ENCODE assay signal across 2 cellular contexts in the genomic region with DNA sequence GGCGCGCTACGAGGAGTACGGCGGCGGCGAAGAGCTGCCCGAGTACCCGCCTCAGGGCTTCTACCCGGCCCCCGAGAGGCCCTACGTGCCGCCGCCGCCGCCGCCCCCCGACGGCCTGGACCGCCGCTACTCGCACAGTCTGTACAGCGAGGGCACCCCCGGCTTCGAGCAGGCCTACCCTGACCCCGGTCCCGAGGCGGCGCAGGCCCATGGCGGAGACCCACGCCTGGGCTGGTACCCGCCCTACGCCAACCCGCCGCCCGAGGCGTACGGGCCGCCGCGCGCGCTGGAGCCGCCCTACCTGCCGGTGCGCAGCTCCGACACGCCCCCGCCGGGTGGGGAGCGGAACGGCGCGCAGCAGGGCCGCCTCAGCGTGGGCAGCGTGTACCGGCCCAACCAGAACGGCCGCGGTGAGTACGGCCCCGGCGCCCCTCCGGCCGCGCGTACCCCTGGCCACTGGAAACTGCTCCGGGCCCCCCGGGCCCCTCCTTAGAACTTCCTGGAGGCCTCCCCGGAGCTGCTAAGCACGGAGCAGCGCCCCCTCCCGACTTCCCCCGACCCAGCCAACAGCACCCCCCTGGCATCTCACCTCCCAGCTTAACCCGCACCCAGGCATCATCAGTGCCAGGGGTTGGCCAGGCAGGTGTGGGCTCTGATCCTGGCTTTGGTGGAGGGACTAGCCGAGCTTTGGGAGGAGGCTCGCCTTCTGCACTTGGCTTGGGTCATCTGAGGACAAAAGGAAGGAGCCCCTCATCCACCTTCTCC.
TF ChIP-seq lines count a peak whose summit lies in the region.

No MANE protein-coding gene starts in this region.

TF ChIP-seq in HEK293, 187 proteins besides CTCF, POLR2A, EP300 and RAD21 (continued from another document and continues in another):
- TF ChIP-seq ZNF777 (tag by site-specific recombination; IDR thresholded peaks at IDR 0.05; ENCODE audit: borderline replicate concordance) (peak; percentile 47; the same call in 1 of the 2 replicates), ZNF112 (tag by site-specific recombination; IDR thresholded peaks at IDR 0.05) (no peak), ZNF585B (tag by site-specific recombination; IDR thresholded peaks at IDR 0.05) (no peak; the same call in 1 of the 2 replicates), ZEB2 (tag by site-specific recombination; IDR thresholded peaks at IDR 0.05) (peak; percentile 64; the same call in 1 of the 2 replicates), GLIS2 (tag by site-specific recombination; IDR thresholded peaks at IDR 0.05) (peak; percentile 89), KLF1 (tag by site-specific recombination; IDR thresholded peaks at IDR 0.05) (peak; percentile 59; the same call in 1 of the 2 replicates), ZNF660 (tag by site-specific recombination; IDR thresholded peaks at IDR 0.05) (peak; percentile 87), ZNF174 (tag by site-specific recombination; IDR thresholded peaks at IDR 0.05) (0 out of 2 replicates have a peak, but pooled peaks have one; percentile 82), YY1 (tag by site-specific recombination; IDR thresholded peaks at IDR 0.05) (peak; percentile 58; the same call in 1 of the 2 replicates), MYNN (tag by site-specific recombination; IDR thresholded peaks at IDR 0.05; ENCODE audit: borderline replicate concordance) (no peak), ZNF530 (tag by site-specific recombination; IDR thresholded peaks at IDR 0.05; ENCODE audit: low read depth) (no peak), ZFP3 (tag by site-specific recombination; IDR thresholded peaks at IDR 0.05; ENCODE audit: low read depth) (no peak), IKZF3 (tag by site-specific recombination; IDR thresholded peaks at IDR 0.05) (0 out of 2 replicates have a peak, but pooled peaks have one; percentile 19), KLF10 (tag by site-specific recombination; IDR thresholded peaks at IDR 0.05) (peak; percentile 74), GLIS1 (tag by site-specific recombination; IDR thresholded peaks at IDR 0.05) (peak; percentile 87), ZNF623 (tag by site-specific recombination; IDR thresholded peaks at IDR 0.05) (no peak), ZXDB (tag by site-specific recombination; IDR thresholded peaks at IDR 0.05) (peak; percentile 51; the same call in 1 of the 2 replicates), ZNF341 (tag by site-specific recombination; IDR thresholded peaks at IDR 0.05; ENCODE audit: low read depth) (peak; percentile 89), SCRT1 (tag by site-specific recombination; IDR thresholded peaks at IDR 0.05; ENCODE audit: borderline replicate concordance) (no peak), ZNF10 (tag by site-specific recombination; IDR thresholded peaks at IDR 0.05) (0 out of 2 replicates have a peak, but pooled peaks have one; percentile 3), ZNF510 (tag by site-specific recombination; IDR thresholded peaks at IDR 0.05; ENCODE audit: insufficient replicate concordance) (no peak)
- TF ChIP-seq, protein P1, sequence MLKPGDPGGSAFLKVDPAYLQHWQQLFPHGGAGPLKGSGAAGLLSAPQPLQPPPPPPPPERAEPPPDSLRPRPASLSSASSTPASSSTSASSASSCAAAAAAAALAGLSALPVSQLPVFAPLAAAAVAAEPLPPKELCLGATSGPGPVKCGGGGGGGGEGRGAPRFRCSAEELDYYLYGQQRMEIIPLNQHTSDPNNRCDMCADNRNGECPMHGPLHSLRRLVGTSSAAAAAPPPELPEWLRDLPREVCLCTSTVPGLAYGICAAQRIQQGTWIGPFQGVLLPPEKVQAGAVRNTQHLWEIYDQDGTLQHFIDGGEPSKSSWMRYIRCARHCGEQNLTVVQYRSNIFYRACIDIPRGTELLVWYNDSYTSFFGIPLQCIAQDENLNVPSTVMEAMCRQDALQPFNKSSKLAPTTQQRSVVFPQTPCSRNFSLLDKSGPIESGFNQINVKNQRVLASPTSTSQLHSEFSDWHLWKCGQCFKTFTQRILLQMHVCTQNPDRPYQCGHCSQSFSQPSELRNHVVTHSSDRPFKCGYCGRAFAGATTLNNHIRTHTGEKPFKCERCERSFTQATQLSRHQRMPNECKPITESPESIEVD (tag by site-specific recombination; IDR thresholded peaks at IDR 0.05): no peak
- TF ChIP-seq, protein P2, sequence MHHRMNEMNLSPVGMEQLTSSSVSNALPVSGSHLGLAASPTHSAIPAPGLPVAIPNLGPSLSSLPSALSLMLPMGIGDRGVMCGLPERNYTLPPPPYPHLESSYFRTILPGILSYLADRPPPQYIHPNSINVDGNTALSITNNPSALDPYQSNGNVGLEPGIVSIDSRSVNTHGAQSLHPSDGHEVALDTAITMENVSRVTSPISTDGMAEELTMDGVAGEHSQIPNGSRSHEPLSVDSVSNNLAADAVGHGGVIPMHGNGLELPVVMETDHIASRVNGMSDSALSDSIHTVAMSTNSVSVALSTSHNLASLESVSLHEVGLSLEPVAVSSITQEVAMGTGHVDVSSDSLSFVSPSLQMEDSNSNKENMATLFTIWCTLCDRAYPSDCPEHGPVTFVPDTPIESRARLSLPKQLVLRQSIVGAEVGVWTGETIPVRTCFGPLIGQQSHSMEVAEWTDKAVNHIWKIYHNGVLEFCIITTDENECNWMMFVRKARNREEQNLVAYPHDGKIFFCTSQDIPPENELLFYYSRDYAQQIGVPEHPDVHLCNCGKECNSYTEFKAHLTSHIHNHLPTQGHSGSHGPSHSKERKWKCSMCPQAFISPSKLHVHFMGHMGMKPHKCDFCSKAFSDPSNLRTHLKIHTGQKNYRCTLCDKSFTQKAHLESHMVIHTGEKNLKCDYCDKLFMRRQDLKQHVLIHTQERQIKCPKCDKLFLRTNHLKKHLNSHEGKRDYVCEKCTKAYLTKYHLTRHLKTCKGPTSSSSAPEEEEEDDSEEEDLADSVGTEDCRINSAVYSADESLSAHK (tag by site-specific recombination; IDR thresholded peaks at IDR 0.05): peak; percentile 82
- TF ChIP-seq, protein P3, sequence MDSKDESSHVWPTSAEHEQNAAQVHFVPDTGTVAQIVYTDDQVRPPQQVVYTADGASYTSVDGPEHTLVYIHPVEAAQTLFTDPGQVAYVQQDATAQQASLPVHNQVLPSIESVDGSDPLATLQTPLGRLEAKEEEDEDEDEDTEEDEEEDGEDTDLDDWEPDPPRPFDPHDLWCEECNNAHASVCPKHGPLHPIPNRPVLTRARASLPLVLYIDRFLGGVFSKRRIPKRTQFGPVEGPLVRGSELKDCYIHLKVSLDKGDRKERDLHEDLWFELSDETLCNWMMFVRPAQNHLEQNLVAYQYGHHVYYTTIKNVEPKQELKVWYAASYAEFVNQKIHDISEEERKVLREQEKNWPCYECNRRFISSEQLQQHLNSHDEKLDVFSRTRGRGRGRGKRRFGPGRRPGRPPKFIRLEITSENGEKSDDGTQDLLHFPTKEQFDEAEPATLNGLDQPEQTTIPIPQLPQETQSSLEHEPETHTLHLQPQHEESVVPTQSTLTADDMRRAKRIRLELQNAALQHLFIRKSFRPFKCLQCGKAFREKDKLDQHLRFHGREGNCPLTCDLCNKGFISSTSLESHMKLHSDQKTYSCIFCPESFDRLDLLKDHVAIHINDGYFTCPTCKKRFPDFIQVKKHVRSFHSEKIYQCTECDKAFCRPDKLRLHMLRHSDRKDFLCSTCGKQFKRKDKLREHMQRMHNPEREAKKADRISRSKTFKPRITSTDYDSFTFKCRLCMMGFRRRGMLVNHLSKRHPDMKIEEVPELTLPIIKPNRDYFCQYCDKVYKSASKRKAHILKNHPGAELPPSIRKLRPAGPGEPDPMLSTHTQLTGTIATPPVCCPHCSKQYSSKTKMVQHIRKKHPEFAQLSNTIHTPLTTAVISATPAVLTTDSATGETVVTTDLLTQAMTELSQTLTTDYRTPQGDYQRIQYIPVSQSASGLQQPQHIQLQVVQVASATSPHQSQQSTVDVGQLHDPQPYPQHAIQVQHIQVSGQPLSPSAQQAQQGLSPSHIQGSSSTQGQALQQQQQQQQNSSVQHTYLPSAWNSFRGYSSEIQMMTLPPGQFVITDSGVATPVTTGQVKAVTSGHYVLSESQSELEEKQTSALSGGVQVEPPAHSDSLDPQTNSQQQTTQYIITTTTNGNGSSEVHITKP (tag by site-specific recombination; IDR thresholded peaks at IDR 0.05): peak; percentile 84

TF ChIP-seq in SK-N-SH, 30 proteins besides CTCF, POLR2A, EP300 and RAD21:
- TF ChIP-seq NRF1 (IDR thresholded peaks at IDR 0.05; ENCODE audit: low read depth, low read length) (0 out of 2 replicates have a peak, but pooled peaks have one; percentile 14), RXRA (IDR thresholded peaks at IDR 0.05; ENCODE audit: borderline replicate concordance, low read depth) (no peak), RFX5 (IDR thresholded peaks at IDR 0.05; ENCODE audit: low read length) (no peak), GATA2 (CRISPR knock-in tag; IDR thresholded peaks at IDR 0.05) (no peak), FOXM1 (IDR thresholded peaks at IDR 0.05; ENCODE audit: low read depth) (no peak)
- TF ChIP-seq, protein P4, sequence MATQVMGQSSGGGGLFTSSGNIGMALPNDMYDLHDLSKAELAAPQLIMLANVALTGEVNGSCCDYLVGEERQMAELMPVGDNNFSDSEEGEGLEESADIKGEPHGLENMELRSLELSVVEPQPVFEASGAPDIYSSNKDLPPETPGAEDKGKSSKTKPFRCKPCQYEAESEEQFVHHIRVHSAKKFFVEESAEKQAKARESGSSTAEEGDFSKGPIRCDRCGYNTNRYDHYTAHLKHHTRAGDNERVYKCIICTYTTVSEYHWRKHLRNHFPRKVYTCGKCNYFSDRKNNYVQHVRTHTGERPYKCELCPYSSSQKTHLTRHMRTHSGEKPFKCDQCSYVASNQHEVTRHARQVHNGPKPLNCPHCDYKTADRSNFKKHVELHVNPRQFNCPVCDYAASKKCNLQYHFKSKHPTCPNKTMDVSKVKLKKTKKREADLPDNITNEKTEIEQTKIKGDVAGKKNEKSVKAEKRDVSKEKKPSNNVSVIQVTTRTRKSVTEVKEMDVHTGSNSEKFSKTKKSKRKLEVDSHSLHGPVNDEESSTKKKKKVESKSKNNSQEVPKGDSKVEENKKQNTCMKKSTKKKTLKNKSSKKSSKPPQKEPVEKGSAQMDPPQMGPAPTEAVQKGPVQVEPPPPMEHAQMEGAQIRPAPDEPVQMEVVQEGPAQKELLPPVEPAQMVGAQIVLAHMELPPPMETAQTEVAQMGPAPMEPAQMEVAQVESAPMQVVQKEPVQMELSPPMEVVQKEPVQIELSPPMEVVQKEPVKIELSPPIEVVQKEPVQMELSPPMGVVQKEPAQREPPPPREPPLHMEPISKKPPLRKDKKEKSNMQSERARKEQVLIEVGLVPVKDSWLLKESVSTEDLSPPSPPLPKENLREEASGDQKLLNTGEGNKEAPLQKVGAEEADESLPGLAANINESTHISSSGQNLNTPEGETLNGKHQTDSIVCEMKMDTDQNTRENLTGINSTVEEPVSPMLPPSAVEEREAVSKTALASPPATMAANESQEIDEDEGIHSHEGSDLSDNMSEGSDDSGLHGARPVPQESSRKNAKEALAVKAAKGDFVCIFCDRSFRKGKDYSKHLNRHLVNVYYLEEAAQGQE (IDR thresholded peaks at IDR 0.05; ENCODE audit: low read depth, low read length): no peak
- TF ChIP-seq, protein P5, sequence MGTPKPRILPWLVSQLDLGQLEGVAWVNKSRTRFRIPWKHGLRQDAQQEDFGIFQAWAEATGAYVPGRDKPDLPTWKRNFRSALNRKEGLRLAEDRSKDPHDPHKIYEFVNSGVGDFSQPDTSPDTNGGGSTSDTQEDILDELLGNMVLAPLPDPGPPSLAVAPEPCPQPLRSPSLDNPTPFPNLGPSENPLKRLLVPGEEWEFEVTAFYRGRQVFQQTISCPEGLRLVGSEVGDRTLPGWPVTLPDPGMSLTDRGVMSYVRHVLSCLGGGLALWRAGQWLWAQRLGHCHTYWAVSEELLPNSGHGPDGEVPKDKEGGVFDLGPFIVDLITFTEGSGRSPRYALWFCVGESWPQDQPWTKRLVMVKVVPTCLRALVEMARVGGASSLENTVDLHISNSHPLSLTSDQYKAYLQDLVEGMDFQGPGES (IDR thresholded peaks at IDR 0.05; ENCODE audit: low read depth, low read length): no peak
